In the genomic region with DNA sequence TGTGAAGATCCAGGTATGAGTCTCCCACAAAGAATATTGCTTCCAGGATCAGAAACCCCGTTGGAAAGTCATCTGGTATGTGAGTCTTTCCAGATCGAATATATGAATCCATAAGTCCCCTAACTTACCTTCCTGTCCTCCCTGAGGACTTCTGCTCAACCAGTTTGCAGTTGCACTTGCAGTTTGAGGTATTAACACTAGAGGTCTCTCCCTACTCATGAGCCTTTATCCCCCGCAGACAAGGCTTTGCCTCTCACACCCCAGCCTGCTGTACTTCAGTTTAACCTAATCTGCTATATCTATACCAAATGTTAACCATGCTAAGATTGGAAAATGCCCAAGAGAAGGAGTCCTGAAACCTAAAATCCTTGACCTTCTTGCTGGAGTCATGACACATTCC, we compare ENCODE assay signal across 11 cellular contexts.
DNase-seq lines count a peak whose midpoint lies in the region; ATAC-seq, FAIRE-seq and TF ChIP-seq lines count a peak whose summit lies in the region.
"Had no signal": no experiment of that assay in that cellular context is flagged by ENCODE, and none has a peak within 500 bp of the region (broad histone marks: within the 10 kb centered on the region; RNA-seq: fewer than 3 reads in every experiment).

No MANE protein-coding gene starts in this region.

- ATAC-seq in left lobe of liver (peak; percentile 40), GM18502 (IDR thresholded peaks at IDR 0.05; ENCODE audit: poor library complexity, unreplicated experiment) (no peak), right cardiac atrium (no peak), body of pancreas (no peak)

- H3K27ac ChIP-seq in H9 (ENCODE audit: insufficient read length, low read depth, low read length) (no peak overlapping the region), right cardiac atrium (ENCODE audit: low read length) (no peak overlapping the region), body of pancreas (no peak overlapping the region)
- H3K27ac ChIP-seq: cardiac muscle cell had no signal

- H3K4me1 ChIP-seq in H9 (ENCODE audit: insufficient read depth, low read length) (peaks cover 2% of the 10 kb centered on the region; the same call in 1 of the 2 replicates), right cardiac atrium (ENCODE audit: control insufficient read depth, insufficient read depth, low read length) (no peaks in the 10 kb centered on the region), body of pancreas (no peaks in the 10 kb centered on the region)

- no peaks in the 10 kb centered on the region for H3K79me2 ChIP-seq in H9 (ENCODE audit: insufficient read depth, low read length)

- no peak overlapping the region for H3T11ph ChIP-seq in H9 (ENCODE audit: low read length)

- no peak overlapping the region for H2BK12ac ChIP-seq in H9 (ENCODE audit: insufficient read length, low read depth, low read length)

- FAIRE-seq in D721Med (lab: Jason Lieb, UNC), result no peak

- H3K23ac ChIP-seq in H9 (ENCODE audit: insufficient read length, low read depth, low read length), result no peak overlapping the region

- H3K9me3 ChIP-seq in H9 (ENCODE audit: control insufficient read depth, low read depth, low read length), result no peaks in the 10 kb centered on the region
- no peaks in the 10 kb centered on the region for H3K9me3 ChIP-seq in right cardiac atrium (ENCODE audit: control insufficient read depth, low read length)
- H3K9me3 ChIP-seq in body of pancreas, result no peaks in the 10 kb centered on the region

- no peak overlapping the region for H3K4me3 Mint-ChIP-seq in H9
- H3K4me3 Mint-ChIP-seq: activated T-helper 1 cell treated with anti-CD3 and anti-CD28 coated beads, Interleukin-12 subunit alpha, Interleukin-12 subunit beta, Interleukin-2, Interleukin-4 antibody, amounts not matched to agents 30 ng/mL and 10 ng/mL and 1 ng/mL, durations not matched to agents 14 hours and 24 hours and 36 hours had no signal

- H2BK5ac ChIP-seq in H9 (ENCODE audit: insufficient read length, low read length), result no peak overlapping the region

- H3K27ac Mint-ChIP-seq in H9, result no peak overlapping the region; a peak in 1 of 7 replicates
- H3K27ac Mint-ChIP-seq: activated T-helper 1 cell treated with anti-CD3 and anti-CD28 coated beads, Interleukin-12 subunit alpha, Interleukin-12 subunit beta, Interleukin-2, Interleukin-4 antibody, amounts not matched to agents 30 ng/mL and 10 ng/mL and 1 ng/mL, durations not matched to agents 14 hours and 24 hours and 36 hours had no signal

- no peak overlapping the region for H3K14ac ChIP-seq in H9 (ENCODE audit: insufficient read depth, low read length)

- H3K79me1 ChIP-seq in H9 (ENCODE audit: insufficient read depth, low read depth, low read length, poor library complexity, severe bottlenecking), result no peaks in the 10 kb centered on the region

- no peaks in the 10 kb centered on the region for H3K36me3 ChIP-seq in body of pancreas (replicated peaks in 1 of 2; ENCODE audit: insufficient read depth in 1 of 2, low read depth in 2 of 2)
- H3K36me3 ChIP-seq: cardiac muscle cell had no signal

- H3K4me1 Mint-ChIP-seq in H9, result peaks cover 5 to 7% of the 10 kb centered on the region in 2 experiments

- no peak overlapping the region for H3K9ac ChIP-seq in H9 (ENCODE audit: extremely low read depth, insufficient read length, low read length)

- DNase-seq in D721Med (ENCODE audit: insufficient read length, low spot score), result no peak
- DNase-seq in H9, result peak; percentile 49
- DNase-seq in SHP77 treated with DMSO at 0.1 percent for 48 hours (lab: John Stamatoyannopoulos, UW), result peak; percentile 27
- no peak for DNase-seq in left lobe of liver (ENCODE audit: low spot score)
- DNase-seq in NCI-H146 treated with DMSO at 0.1 percent for 48 hours (lab: John Stamatoyannopoulos, UW; ENCODE audit: unreplicated experiment), result no peak
- DNase-seq in right cardiac atrium, result no peak
- DNase-seq in body of pancreas, result no peak
- DNase-seq: DMS153 had no signal

- no peak overlapping the region for H3K4me2 ChIP-seq in H9 (ENCODE audit: insufficient read depth, insufficient read length, low read length)

- H3K27me3 ChIP-seq in H9 (ENCODE audit: insufficient read depth, low read length), result no peaks in the 10 kb centered on the region
- no peaks in the 10 kb centered on the region for H3K27me3 ChIP-seq in right cardiac atrium (ENCODE audit: control insufficient read depth, insufficient read depth)
- H3K27me3 ChIP-seq in body of pancreas, result no peaks in the 10 kb centered on the region
- H3K27me3 ChIP-seq: cardiac muscle cell had no signal

- intact Hi-C loops in right cardiac atrium (cut with DNase I), result no loop called here
- intact Hi-C loops in body of pancreas (cut with DNase I), result no loop called here

- no peaks in the 10 kb centered on the region for H3K23me2 ChIP-seq in H9 (ENCODE audit: insufficient read length, low read depth, low read length, poor library complexity, severe bottlenecking)

- H2BK15ac ChIP-seq in H9 (ENCODE audit: low read depth, low read length), result no peak overlapping the region

- TF ChIP-seq CTCF in D721Med (IDR thresholded peaks at IDR 0.05; ENCODE audit: insufficient read depth, missing control alignments), result peak; percentile 29
- peak; percentile 81 for TF ChIP-seq CTCF in H9 (conservative IDR thresholded peaks at IDR 0.05)
- TF ChIP-seq CTCF in body of pancreas (IDR thresholded peaks at IDR 0.05), result no peak

- H4K20me1 ChIP-seq in H9 (ENCODE audit: control insufficient read depth, insufficient read depth, insufficient read length), result no peaks in the 10 kb centered on the region

- H3K4ac ChIP-seq in H9 (ENCODE audit: low read depth, low read length), result no peak overlapping the region

- no peak overlapping the region for H4K91ac ChIP-seq in H9 (ENCODE audit: insufficient read length, low read depth, low read length)

- H4K5ac ChIP-seq in H9 (ENCODE audit: insufficient read length, low read depth, low read length), result no peak overlapping the region

- no peak overlapping the region for H2BK120ac ChIP-seq in H9 (ENCODE audit: low read depth, low read length, poor library complexity, severe bottlenecking)

- no peak overlapping the region for H2AFZ ChIP-seq in H9 (ENCODE audit: low read length)

- no peak overlapping the region for H3K56ac ChIP-seq in H9 (ENCODE audit: insufficient read length, low read depth, low read length)

- H3K36me3 Mint-ChIP-seq in H9 (ENCODE audit: insufficient read depth in 1 of 3, low read depth in 3 of 3), result no peaks in the 10 kb centered on the region

- TF ChIP-seq POLR2A in body of pancreas (IDR thresholded peaks at IDR 0.05), result no peak

- no peaks in the 10 kb centered on the region for H3K9me3 Mint-ChIP-seq in H9
- H3K9me3 Mint-ChIP-seq: activated T-helper 1 cell treated with anti-CD3 and anti-CD28 coated beads, Interleukin-12 subunit alpha, Interleukin-12 subunit beta, Interleukin-2, Interleukin-4 antibody, amounts not matched to agents 30 ng/mL and 10 ng/mL and 1 ng/mL, durations not matched to agents 14 hours and 24 hours and 36 hours had no signal

- no peak overlapping the region for H2BK20ac ChIP-seq in H9 (ENCODE audit: low read depth, low read length, poor library complexity, severe bottlenecking)

- H2AK5ac ChIP-seq in H9 (ENCODE audit: insufficient read length, low read length), result no peak overlapping the region

- WGBS in H9 (ENCODE audit: extremely low coverage, insufficient read length, low lambda C conversion rate), result no CpG with 5 or more reads among the region's 3 CpGs
- WGBS in right cardiac atrium, result 32% methylated on average over 3 of the region's 3 CpGs
- 17 to 31% methylated on average over 3 of the region's 3 CpGs for WGBS in body of pancreas, 2 donors

- H3K4me3 ChIP-seq in right cardiac atrium (ENCODE audit: low read length), result no peak overlapping the region
- no peak overlapping the region for H3K4me3 ChIP-seq in body of pancreas
- H3K4me3 ChIP-seq: cardiac muscle cell had no signal

- no peaks in the 10 kb centered on the region for H3K27me3 Mint-ChIP-seq in H9 (ENCODE audit: low read depth)

- no peak overlapping the region for H3K18ac ChIP-seq in H9 (ENCODE audit: insufficient read length, low read depth, low read length)

- H4K8ac ChIP-seq in H9 (replicated peaks; ENCODE audit: insufficient read length, low read depth, low read length), result no peak overlapping the region

Comparison
In these comparisons a context has a peak if more than half of its experiments do, and no peak if none do; other contexts are left out.
1. DNase-seq: peak in H9 (single experiment) and SHP77 treated with DMSO at 0.1 percent for 48 hours (single experiment); none in D721Med (single experiment), left lobe of liver (single experiment), NCI-H146 treated with DMSO at 0.1 percent for 48 hours (single experiment), right cardiac atrium (0 of 3) and body of pancreas (0 of 4).
2. CTCF ChIP-seq: peak in D721Med (single experiment) and H9 (single experiment); none in body of pancreas (0 of 7).